ENCODE assay signal across 21 cellular contexts in genomic region chr4:166622425-166622977, GRCh38.
DNase-seq lines count a peak whose midpoint lies in the region; ATAC-seq, FAIRE-seq and TF ChIP-seq lines count a peak whose summit lies in the region.
"Had no signal": no experiment of that assay in that cellular context is flagged by ENCODE, and none has a peak within 500 bp of the region (broad histone marks: within the 10 kb centered on the region; RNA-seq: fewer than 3 reads in every experiment).

No MANE protein-coding gene starts in this region.

- no peak for FAIRE-seq in bronchial epithelial cell (lab: Jason Lieb, UNC)
- FAIRE-seq: GM12891 had no signal

- H3K27ac ChIP-seq in heart right ventricle, result no peak overlapping the region
- H3K27ac ChIP-seq: brain microvascular endothelial cell, sigmoid colon, uterus had no signal

- H3K4me1 Mint-ChIP-seq in natural killer cell treated with Interleukin-12 subunit alpha and Interleukin-12 subunit beta and Interleukin-15 and Interleukin-18, amount 100 ng/mL, for 72 hours (ENCODE audit: low read depth in 2 of 2), result no peaks in the 10 kb centered on the region

- DNase-seq in ELR (ENCODE audit: low read depth) (peak; percentile 45), NCI-H226 (peak; percentile 19), bronchial epithelial cell (ENCODE audit: low read depth) (peak; percentile 22), heart right ventricle (no peak)
- DNase-seq in natural killer cell treated with Interleukin-12 subunit alpha and Interleukin-12 subunit beta and Interleukin-15 and Interleukin-18, amount 100 ng/mL, for 72 hours (ENCODE audit: low spot score), result no peak
- DNase-seq: activated CD4-positive, alpha-beta T cell treated with anti-CD3 and anti-CD28 coated beads, Interleukin-2, amount 50 U/mL, for 1 hour; brain microvascular endothelial cell; left ventricle myocardium superior; MV-4-11; NCI-H2081; NCI-H526 treated with DMSO at 0.1 percent for 48 hours; sigmoid colon; stimulated activated CD4-positive, alpha-beta T cell treated with anti-CD3 and anti-CD28 coated beads, Interleukin-2, amount 100 ng/mL, for 24 hours; uterus had no signal

- no peak for TF ChIP-seq POLR2A in GM18505 (IDR thresholded peaks at IDR 0.05; ENCODE audit: borderline replicate concordance, extremely low read depth, insufficient read depth, insufficient read length)

- H3K27me3 ChIP-seq in bronchial epithelial cell (ENCODE audit: control insufficient read depth, insufficient read depth, low read length) (no peaks in the 10 kb centered on the region), heart right ventricle (no peaks in the 10 kb centered on the region)
- H3K27me3 ChIP-seq: brain microvascular endothelial cell, sigmoid colon, uterus had no signal

- TF ChIP-seq CTCF in bronchial epithelial cell (IDR thresholded peaks at IDR 0.05; ENCODE audit: insufficient read depth, low read length, severe bottlenecking) (no peak), heart right ventricle (IDR thresholded peaks at IDR 0.05) (no peak)

- no peak overlapping the region for H3K27ac Mint-ChIP-seq in natural killer cell treated with Interleukin-12 subunit alpha and Interleukin-12 subunit beta and Interleukin-15 and Interleukin-18, amount 100 ng/mL, for 72 hours
- H3K27ac Mint-ChIP-seq: activated naive CD4-positive, alpha-beta T cell treated with anti-CD3 and anti-CD28 coated beads, Interleukin-2, amount 50 U/mL, for 72 hours; dendritic cell treated with granulocyte-macrophage colony-stimulating factor and Interleukin-4, amounts not matched to agents 40 ng/mL and 50 ng/mL, for 4 days had no signal

- peaks cover 16% of the 10 kb centered on the region for H3K9me3 Mint-ChIP-seq in natural killer cell treated with Interleukin-12 subunit alpha and Interleukin-12 subunit beta and Interleukin-15 and Interleukin-18, amount 100 ng/mL, for 72 hours
- H3K9me3 Mint-ChIP-seq: dendritic cell treated with granulocyte-macrophage colony-stimulating factor and Interleukin-4, amounts not matched to agents 40 ng/mL and 50 ng/mL, for 4 days had no signal

- H3K4me3 ChIP-seq in bronchial epithelial cell (ENCODE audit: low read depth, low read length), result no peak overlapping the region
- no peak overlapping the region for H3K4me3 ChIP-seq in heart right ventricle
- H3K4me3 ChIP-seq: sigmoid colon, uterus had no signal

- no peaks in the 10 kb centered on the region for H3K27me3 Mint-ChIP-seq in natural killer cell treated with Interleukin-12 subunit alpha and Interleukin-12 subunit beta and Interleukin-15 and Interleukin-18, amount 100 ng/mL, for 72 hours
- H3K27me3 Mint-ChIP-seq: dendritic cell treated with granulocyte-macrophage colony-stimulating factor and Interleukin-4, amounts not matched to agents 40 ng/mL and 50 ng/mL, for 4 days had no signal

- H3K36me3 Mint-ChIP-seq in natural killer cell treated with Interleukin-12 subunit alpha and Interleukin-12 subunit beta and Interleukin-15 and Interleukin-18, amount 100 ng/mL, for 72 hours, result no peaks in the 10 kb centered on the region
- H3K36me3 Mint-ChIP-seq: activated naive CD4-positive, alpha-beta T cell treated with anti-CD3 and anti-CD28 coated beads, Interleukin-2, amount 50 U/mL, for 72 hours had no signal

- 72 to 77% methylated on average over 6 of the region's 6 CpGs for WGBS in heart right ventricle, 2 donors

- peaks cover 0 to 6% (median 0%) of the 10 kb centered on the region in 11 donors for H3K9me3 ChIP-seq in heart right ventricle
- H3K9me3 ChIP-seq: sigmoid colon, uterus had no signal

- H3K4me1 ChIP-seq in heart right ventricle, result no peaks in the 10 kb centered on the region
- H3K4me1 ChIP-seq: sigmoid colon, uterus had no signal

- H3K36me3 ChIP-seq in bronchial epithelial cell (ENCODE audit: control insufficient read depth, insufficient read depth, low read length) (no peaks in the 10 kb centered on the region), heart right ventricle (no peaks in the 10 kb centered on the region)
- H3K36me3 ChIP-seq: brain microvascular endothelial cell, sigmoid colon, uterus had no signal

- ATAC-seq in GM21529 (IDR thresholded peaks at IDR 0.05; ENCODE audit: unreplicated experiment) (peak; percentile 58), HG03469 (IDR thresholded peaks at IDR 0.05; ENCODE audit: unreplicated experiment) (no peak), GM18505 (IDR thresholded peaks at IDR 0.05; ENCODE audit: unreplicated experiment) (no peak), heart right ventricle (no peak)
- no peak for ATAC-seq in natural killer cell treated with Interleukin-12 subunit alpha and Interleukin-12 subunit beta and Interleukin-15 and Interleukin-18, amount 100 ng/mL, for 72 hours
- ATAC-seq: activated naive CD4-positive, alpha-beta T cell treated with anti-CD3 and anti-CD28 coated beads, Interleukin-2, amount 50 U/mL, for 72 hours; left ventricle myocardium superior; Panc1 had no signal

- intact Hi-C loops in heart right ventricle (cut with DNase I), result no loop called here

- H3K4me3 Mint-ChIP-seq in natural killer cell treated with Interleukin-12 subunit alpha and Interleukin-12 subunit beta and Interleukin-15 and Interleukin-18, amount 100 ng/mL, for 72 hours, result no peak overlapping the region
- H3K4me3 Mint-ChIP-seq: dendritic cell treated with granulocyte-macrophage colony-stimulating factor and Interleukin-4, amounts not matched to agents 40 ng/mL and 50 ng/mL, for 4 days had no signal

Comparison
In these comparisons a context has a peak if more than half of its experiments do, and no peak if none do; other contexts are left out.
1. DNase-seq: peak in ELR (single experiment), NCI-H226 (single experiment) and bronchial epithelial cell (single experiment); none in natural killer cell treated with Interleukin-12 subunit alpha and Interleukin-12 subunit beta and Interleukin-15 and Interleukin-18, amount 100 ng/mL, for 72 hours (single experiment) and heart right ventricle (0 of 2).